8 cellular contexts compared by ENCODE assay signal in genomic region chr10:6579193-6579903, GRCh38. TPM values are rescaled to one million over a fixed set of nuclear protein-coding genes. Genes with fewer than 3 reads are reported as not detected.
DNase-seq lines count a peak whose midpoint lies in the region; ATAC-seq and TF ChIP-seq lines count a peak whose summit lies in the region.

No MANE protein-coding gene starts in this region.

- no peak for ATAC-seq in T-cell (replicated peaks in 1 of 4)
- no peak for ATAC-seq in HG02852 (IDR thresholded peaks at IDR 0.05; ENCODE audit: unreplicated experiment)

- peaks cover 0 to 14% (median 12%) of the 10 kb centered on the region in 4 donors for H3K4me1 ChIP-seq in esophagus muscularis mucosa

- peak overlapping the region in 3 of 4 donors; percentile 10 to 53 (median 40) for H3K27ac ChIP-seq in esophagus muscularis mucosa (replicated peaks in 1 of 4)

- H3K4me1 Mint-ChIP-seq in Calu3 (ENCODE audit: low read depth, unreplicated experiment) (no peaks in the 10 kb centered on the region), T-cell (peaks cover 61 to 83% (median 64%) of the 10 kb centered on the region in 3 donors)

- H3K27me3 Mint-ChIP-seq in Calu3 (ENCODE audit: unreplicated experiment) (peaks cover 54% of the 10 kb centered on the region), T-cell (no peaks in the 10 kb centered on the region)

- CTCF ChIA-PET in Calu3 (lab: Charles Lee), result no interaction called here
- CTCF ChIA-PET in T-cell (lab: Charles Lee), result interaction anchor here in 1 of 2 donors (0.6 to 2.9 kb wide), 3 partner anchors 10 to 451 kb away, joined by 3 to 28 read pairs (median 3); no protein-coding TSS in a partner anchor

- DNase-seq in Calu3 (no peak), T-cell (peak in 1 of 34 experiments; percentile 22), esophagus muscularis mucosa (ENCODE audit: extremely low spot score) (no peak), pons (ENCODE audit: low spot score) (peak; percentile 29), NCI-H524 treated with DMSO at 0.1 percent for 48 hours (lab: John Stamatoyannopoulos, UW) (no peak), hippocampal formation (lab: John Stamatoyannopoulos, UW) (no peak)
- DNase-seq in stimulated activated CD4-positive, alpha-beta T cell treated with anti-CD3 and anti-CD28 coated beads, Interleukin-12 subunit alpha, Interleukin-12 subunit beta, amount 100 ng/mL, for 4 hours, result no peak

- BruUV-seq in Calu3 (replicated peaks; lab: Mats Ljungman, UMichigan), result no TSS peak

- TF ChIP-seq EP300 in esophagus muscularis mucosa (IDR thresholded peaks at IDR 0.05), result no peak

- peaks cover 0 to 55% (median 9%) of the 10 kb centered on the region in 4 donors for H3K27me3 ChIP-seq in esophagus muscularis mucosa

- H3K36me3 Mint-ChIP-seq in Calu3 (ENCODE audit: insufficient read depth, unreplicated experiment) (peaks cover 15% of the 10 kb centered on the region), T-cell (peaks cover 26% of the 10 kb centered on the region)

- no peaks in the 10 kb centered on the region for H3K9me3 ChIP-seq in esophagus muscularis mucosa

- intact Hi-C loops in Calu3 (cut with micrococcal nuclease; ENCODE audit: unreplicated experiment) (no loop called here), esophagus muscularis mucosa (cut with DNase I) (no loop called here)

- H3K4me3 Mint-ChIP-seq in Calu3 (ENCODE audit: low read depth, unreplicated experiment) (peak overlapping the region; percentile 79), T-cell (peak overlapping the region; percentile 88 to 92 (median 91))

- 36% methylated on average over 16 of the region's 16 CpGs for WGBS in esophagus muscularis mucosa

- POLR2A ChIA-PET in T-cell (lab: Charles Lee), result interaction anchor here in 1 of 2 donors (0.7 kb wide), 1 partner anchor 689 kb away, joined by 5 read pairs; the partner anchor contains the start of gene FBH1

- H3K27ac Mint-ChIP-seq in Calu3 (ENCODE audit: unreplicated experiment) (no peak overlapping the region), T-cell (peak overlapping the region; percentile 92 to 96)

- no peaks in the 10 kb centered on the region for H3K36me3 ChIP-seq in esophagus muscularis mucosa

- H3K9me3 Mint-ChIP-seq in Calu3 (ENCODE audit: low read depth, unreplicated experiment) (no peaks in the 10 kb centered on the region), T-cell (no peaks in the 10 kb centered on the region)

- H3K4me3 ChIP-seq in esophagus muscularis mucosa, result peak overlapping the region; percentile 61 to 80 (median 61)

- no peak for TF ChIP-seq POLR2A in esophagus muscularis mucosa (IDR thresholded peaks at IDR 0.05; ENCODE audit: low read depth)

- TF ChIP-seq CTCF in Calu3 (IDR thresholded peaks at IDR 0.05; ENCODE audit: unreplicated experiment) (no peak), esophagus muscularis mucosa (IDR thresholded peaks at IDR 0.05) (no peak)

RNA-seq across cellular contexts. Expression of gene PRKCQ, which starts 0.7 kb away (rescaled TPM):
- total RNA-seq in Calu3 (2022), result 0.73 and 1.1 TPM in 2 replicates
- total RNA-seq in T-cell, result 10 to 100 TPM; 60.3 to 67.4 (median 61.6) TPM
- total RNA-seq in esophagus muscularis mucosa, result 1 to 10 TPM; 4.6 to 9.4 (median 6.8) TPM

Comparison
In these comparisons a context has a peak if more than half of its experiments do, and no peak if none do; other contexts are left out.
1. RNA of gene PRKCQ, which starts 0.7 kb away (total RNA-seq): 60.3 to 67.4 TPM in T-cell; 4.6 to 9.4 TPM in esophagus muscularis mucosa and 0.73 to 1.1 TPM in Calu3; every median in the first group is over 4 times any median in the second.